Comparison of ENCODE assay signal across 9 cellular contexts in genomic region chr2:182784777-182785176, GRCh38.
DNase-seq lines count a peak whose midpoint lies in the region; ATAC-seq, FAIRE-seq and TF ChIP-seq lines count a peak whose summit lies in the region.
"Had no signal": no experiment of that assay in that cellular context is flagged by ENCODE, and none has a peak within 500 bp of the region (broad histone marks: within the 10 kb centered on the region; RNA-seq: fewer than 3 reads in every experiment).

No MANE protein-coding gene starts in this region.

- no peaks in the 10 kb centered on the region for H3K4me1 Mint-ChIP-seq in astrocyte (ENCODE audit: low read depth, unreplicated experiment)
- H3K4me1 Mint-ChIP-seq in activated CD4-positive, alpha-beta T cell treated with anti-CD3 and anti-CD28 coated beads, Interleukin-2, amount 10 ng/mL, durations not matched to agents 7 days and 5 days, result no peaks in the 10 kb centered on the region

- CTCF ChIA-PET in activated CD4-positive, alpha-beta T cell treated with anti-CD3 and anti-CD28 coated beads, Interleukin-2, amount 10 ng/mL, durations not matched to agents 7 days and 5 days (lab: Charles Lee), result no interaction called here

- H3K79me2 ChIP-seq in astrocyte (ENCODE audit: insufficient read depth, low read length), result no peaks in the 10 kb centered on the region

- 50% methylated on average over 1 of the region's 1 CpG for WGBS in right lobe of liver (ENCODE audit: insufficient coverage, low coverage, low lambda C conversion rate, missing lambda C conversion rate)

- POLR2A ChIA-PET in activated CD4-positive, alpha-beta T cell treated with anti-CD3 and anti-CD28 coated beads, Interleukin-2, amount 10 ng/mL, durations not matched to agents 7 days and 5 days (lab: Charles Lee), result no interaction called here

- peaks cover 14% of the 10 kb centered on the region for H3K36me3 Mint-ChIP-seq in astrocyte (ENCODE audit: low read depth, unreplicated experiment)
- H3K36me3 Mint-ChIP-seq in activated CD4-positive, alpha-beta T cell treated with anti-CD3 and anti-CD28 coated beads, Interleukin-2, amount 10 ng/mL, durations not matched to agents 7 days and 5 days (ENCODE audit: low read depth), result peaks cover 7% of the 10 kb centered on the region

- H2AFZ ChIP-seq in astrocyte (ENCODE audit: low read depth, low read length), result no peak overlapping the region

- H4K20me1 ChIP-seq in astrocyte (ENCODE audit: insufficient read depth, low read length), result no peaks in the 10 kb centered on the region

- H3K4me3 ChIP-seq in astrocyte (ENCODE audit: insufficient read depth, low read depth, low read length) (no peak overlapping the region), right lobe of liver (no peak overlapping the region)
- H3K4me3 ChIP-seq: skin epidermis had no signal

- H3K27me3 Mint-ChIP-seq in astrocyte (ENCODE audit: low read depth, unreplicated experiment), result no peaks in the 10 kb centered on the region
- H3K27me3 Mint-ChIP-seq in activated CD4-positive, alpha-beta T cell treated with anti-CD3 and anti-CD28 coated beads, Interleukin-2, amount 10 ng/mL, durations not matched to agents 7 days and 5 days, result no peaks in the 10 kb centered on the region

- peaks cover 6% of the 10 kb centered on the region for H3K9me3 Mint-ChIP-seq in astrocyte (ENCODE audit: unreplicated experiment)
- no peaks in the 10 kb centered on the region for H3K9me3 Mint-ChIP-seq in activated CD4-positive, alpha-beta T cell treated with anti-CD3 and anti-CD28 coated beads, Interleukin-2, amount 10 ng/mL, durations not matched to agents 7 days and 5 days

- intact Hi-C loops in right lobe of liver (cut with DNase I), result no loop called here

- H3K36me3 ChIP-seq in astrocyte (ENCODE audit: insufficient read depth, low read length) (no peaks in the 10 kb centered on the region), right lobe of liver (no peaks in the 10 kb centered on the region)

- TF ChIP-seq CTCF in GM13976 (IDR thresholded peaks at IDR 0.05; ENCODE audit: borderline replicate concordance, control extremely low read depth, extremely low read depth, insufficient read depth, missing control alignments), result peak; percentile 20
- TF ChIP-seq CTCF in astrocyte (IDR thresholded peaks at IDR 0.05; ENCODE audit: insufficient read depth, low read depth, low read length), result peak; percentile 55
- peak; percentile 56 to 71 (median 62) for TF ChIP-seq CTCF in right lobe of liver (IDR thresholded peaks at IDR 0.05)

- DNase-seq in GM13976 (ENCODE audit: low spot score) (peak; percentile 5), LHCN-M2 (ENCODE audit: low read depth) (peak; percentile 51), astrocyte (ENCODE audit: low read depth) (peak; percentile 25), right lobe of liver (no peak), T1000 (lab: John Stamatoyannopoulos, UW) (no peak), AG08396 (ENCODE audit: low spot score) (no peak)
- DNase-seq in activated CD4-positive, alpha-beta T cell treated with anti-CD3 and anti-CD28 coated beads, Interleukin-2, amount 10 ng/mL, durations not matched to agents 7 days and 5 days, result no peak

- H3K27ac Mint-ChIP-seq in astrocyte (ENCODE audit: unreplicated experiment), result no peak overlapping the region
- no peak overlapping the region for H3K27ac Mint-ChIP-seq in activated CD4-positive, alpha-beta T cell treated with anti-CD3 and anti-CD28 coated beads, Interleukin-2, amount 10 ng/mL, durations not matched to agents 7 days and 5 days

- FAIRE-seq in astrocyte (lab: Jason Lieb, UNC), result peak; percentile 34

- H3K27ac ChIP-seq in astrocyte (ENCODE audit: low read depth, low read length), result no peak overlapping the region
- H3K27ac ChIP-seq in right lobe of liver, result no peak overlapping the region
- H3K27ac ChIP-seq: skin epidermis had no signal

- no peak overlapping the region for H3K4me3 Mint-ChIP-seq in astrocyte (ENCODE audit: unreplicated experiment)
- H3K4me3 Mint-ChIP-seq in activated CD4-positive, alpha-beta T cell treated with anti-CD3 and anti-CD28 coated beads, Interleukin-2, amount 10 ng/mL, durations not matched to agents 7 days and 5 days, result no peak overlapping the region

- H3K4me1 ChIP-seq in astrocyte (ENCODE audit: insufficient read depth, low read length), result no peaks in the 10 kb centered on the region
- H3K4me1 ChIP-seq in right lobe of liver, result no peaks in the 10 kb centered on the region

- no peak overlapping the region for H3K4me2 ChIP-seq in astrocyte (ENCODE audit: low read length)

- ATAC-seq in right lobe of liver (peak; percentile 82 to 93 (median 86)), GM18505 (IDR thresholded peaks at IDR 0.05; ENCODE audit: unreplicated experiment) (no peak)

- no peak overlapping the region for H3K9ac ChIP-seq in astrocyte (ENCODE audit: low read length)

- in situ Hi-C loops in GM13976 (cut with MboI; ENCODE audit: low sequenced_read_pairs, unreplicated experiment), result no loop called here

- H3K9me3 ChIP-seq in astrocyte (ENCODE audit: insufficient read depth, low read depth, low read length), result no peaks in the 10 kb centered on the region
- no peaks in the 10 kb centered on the region for H3K9me3 ChIP-seq in right lobe of liver

- H3K27me3 ChIP-seq in astrocyte (ENCODE audit: insufficient read depth, low read length) (no peaks in the 10 kb centered on the region), right lobe of liver (no peaks in the 10 kb centered on the region)

- TF ChIP-seq POLR2A in right lobe of liver (IDR thresholded peaks at IDR 0.05), result no peak
- no peak for TF ChIP-seq POLR2A in GM18505 (IDR thresholded peaks at IDR 0.05; ENCODE audit: borderline replicate concordance, extremely low read depth, insufficient read depth, insufficient read length)

Comparison
In these comparisons a context has a peak if more than half of its experiments do, and no peak if none do; other contexts are left out.
1. DNase-seq: peak in GM13976 (single experiment), LHCN-M2 (single experiment) and astrocyte (single experiment); none in right lobe of liver (0 of 3), activated CD4-positive, alpha-beta T cell treated with anti-CD3 and anti-CD28 coated beads, Interleukin-2, amount 10 ng/mL, durations not matched to agents 7 days and 5 days (single experiment), T1000 (single experiment) and AG08396 (single experiment).
2. Peak in every context shown above with its lines, with median percentiles within 50 percentile points of each other: CTCF ChIP-seq.